ENCODE assay signal across 11 cellular contexts in the genomic region with DNA sequence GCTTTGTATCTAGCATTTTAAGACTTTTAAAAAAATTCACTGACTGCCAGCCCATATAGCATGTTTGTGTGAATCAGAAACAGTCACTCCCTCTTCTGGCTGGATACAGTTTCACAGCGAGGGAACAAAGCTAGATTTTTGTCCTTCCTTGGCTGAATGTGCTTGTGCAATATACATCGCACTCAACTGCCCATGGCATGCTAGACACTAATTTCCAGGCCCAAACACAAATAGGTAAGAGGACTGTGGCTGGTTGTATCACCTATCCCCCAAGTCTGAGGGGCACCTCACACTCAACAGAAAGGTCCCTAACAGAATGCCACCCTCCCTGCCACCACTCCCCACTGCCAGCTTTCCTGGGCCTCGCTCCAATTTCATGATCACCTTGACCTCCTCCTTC. TPM values are rescaled to one million over a fixed set of nuclear protein-coding genes. Genes with fewer than 3 reads are reported as not detected.
DNase-seq lines count a peak whose midpoint lies in the region; ATAC-seq and TF ChIP-seq lines count a peak whose summit lies in the region.
"Had no signal": no experiment of that assay in that cellular context is flagged by ENCODE, and none has a peak within 500 bp of the region (broad histone marks: within the 10 kb centered on the region; RNA-seq: fewer than 3 reads in every experiment).

No MANE protein-coding gene starts in this region.

- H3K4me1 Mint-ChIP-seq in activated CD8-positive, alpha-beta T cell treated with anti-CD3 and anti-CD28 coated beads for 36 hours (ENCODE audit: low read depth), result no peaks in the 10 kb centered on the region
- H3K4me1 Mint-ChIP-seq: activated CD4-positive, alpha-beta T cell treated with anti-CD3 and anti-CD28 coated beads, Interleukin-2, amount 10 ng/mL, durations not matched to agents 7 days and 5 days; naive thymus-derived CD8-positive, alpha-beta T cell had no signal

- no peaks in the 10 kb centered on the region for H3K9me3 ChIP-seq in cardiac muscle cell (ENCODE audit: low read depth)
- no peaks in the 10 kb centered on the region for H3K9me3 ChIP-seq in PC-3 (ENCODE audit: low read length)
- H3K9me3 ChIP-seq in tibial artery, result no peaks in the 10 kb centered on the region

- TF ChIP-seq CTCF in cardiac muscle cell (IDR thresholded peaks at IDR 0.05; ENCODE audit: low read depth, low read length) (peak; percentile 56), PC-3 (conservative IDR thresholded peaks at IDR 0.05; ENCODE audit: low read depth, low read length) (peak; percentile 72), epithelial cell of esophagus (IDR thresholded peaks at IDR 0.05; ENCODE audit: insufficient read depth, low read depth, low read length, missing control alignments) (peak; percentile 68), tibial artery (IDR thresholded peaks at IDR 0.05) (no peak)
- no peak for TF ChIP-seq CTCF in activated CD8-positive, alpha-beta T cell treated with anti-CD3 and anti-CD28 coated beads for 36 hours (IDR thresholded peaks at IDR 0.05)

- POLR2A ChIA-PET in PC-3 (lab: Charles Lee; ENCODE audit: unreplicated experiment), result interaction anchor here (0.6 kb wide), 1 partner anchor 46 kb away, joined by 9 read pairs; no protein-coding TSS in a partner anchor
- POLR2A ChIA-PET in activated CD8-positive, alpha-beta T cell treated with anti-CD3 and anti-CD28 coated beads for 36 hours (lab: Charles Lee), result interaction anchor here (0.5 kb wide), 1 partner anchor 485 kb away, joined by 3 read pairs; no protein-coding TSS in a partner anchor

- no peak overlapping the region for H3K4me3 ChIP-seq in cardiac muscle cell
- no peak overlapping the region for H3K4me3 ChIP-seq in PC-3 (ENCODE audit: low read length)
- H3K4me3 ChIP-seq in epithelial cell of esophagus (ENCODE audit: low read length), result no peak overlapping the region
- no peak overlapping the region for H3K4me3 ChIP-seq in tibial artery

- H3K4me1 ChIP-seq in cardiac muscle cell (ENCODE audit: low read depth) (peaks cover 6% of the 10 kb centered on the region), PC-3 (ENCODE audit: insufficient read depth, low read length) (peaks cover 70% of the 10 kb centered on the region), tibial artery (no peaks in the 10 kb centered on the region)

- BruUV-seq in PC-3 (replicated peaks; lab: Mats Ljungman, UMichigan), result no TSS peak

- intact Hi-C loops in left ventricle myocardium superior (cut with micrococcal nuclease), result no loop called here
- intact Hi-C loops in PC-3 (cut with micrococcal nuclease), result no loop called here
- intact Hi-C loops in activated CD8-positive, alpha-beta T cell treated with anti-CD3 and anti-CD28 coated beads for 36 hours (cut with micrococcal nuclease), result no loop called here
- intact Hi-C loops in tibial artery (cut with DNase I; ENCODE audit: low total_unique reads), result no loop called here

- H3K36me3 Mint-ChIP-seq in activated CD8-positive, alpha-beta T cell treated with anti-CD3 and anti-CD28 coated beads for 36 hours (ENCODE audit: low read depth), result no peaks in the 10 kb centered on the region
- H3K36me3 Mint-ChIP-seq: naive thymus-derived CD8-positive, alpha-beta T cell had no signal

- ATAC-seq in left ventricle myocardium superior (no peak), PC-3 (peak; percentile 56)
- ATAC-seq in activated CD8-positive, alpha-beta T cell treated with anti-CD3 and anti-CD28 coated beads for 36 hours, result no peak
- ATAC-seq: naive thymus-derived CD8-positive, alpha-beta T cell had no signal

- no peak overlapping the region for H3K4me3 Mint-ChIP-seq in activated CD8-positive, alpha-beta T cell treated with anti-CD3 and anti-CD28 coated beads for 36 hours
- H3K4me3 Mint-ChIP-seq: activated CD4-positive, alpha-beta T cell treated with anti-CD3 and anti-CD28 coated beads, Interleukin-2, amount 10 ng/mL, durations not matched to agents 7 days and 5 days; naive thymus-derived CD8-positive, alpha-beta T cell had no signal

- no peaks in the 10 kb centered on the region for H4K20me1 ChIP-seq in PC-3 (ENCODE audit: low read length)

- H3F3A ChIP-seq in PC-3 (ENCODE audit: low read length, unreplicated experiment), result peaks cover 16% of the 10 kb centered on the region

- no peak overlapping the region for H3K9ac ChIP-seq in PC-3 (ENCODE audit: low read length)

- H3K4me2 ChIP-seq in PC-3 (ENCODE audit: low read length), result 0 out of 2 replicates have a peak overlapping the region, but pooled peaks have one; percentile 11

- H3K27ac ChIP-seq in cardiac muscle cell (no peak overlapping the region), PC-3 (ENCODE audit: low read length) (peak overlapping the region; percentile 97), tibial artery (no peak overlapping the region)

- no peaks in the 10 kb centered on the region for H3K79me2 ChIP-seq in PC-3 (ENCODE audit: low read length)

- H3K36me3 ChIP-seq in cardiac muscle cell, result no peaks in the 10 kb centered on the region
- no peaks in the 10 kb centered on the region for H3K36me3 ChIP-seq in PC-3 (ENCODE audit: low read depth, low read length)
- no peaks in the 10 kb centered on the region for H3K36me3 ChIP-seq in tibial artery

- CTCF ChIA-PET in PC-3 (lab: Charles Lee), result interaction anchor here (0.6 to 1.0 kb wide), 4 partner anchors 10 to 352 kb away, joined by 3 read pairs; a partner anchor contains a TSS
- CTCF ChIA-PET in activated CD8-positive, alpha-beta T cell treated with anti-CD3 and anti-CD28 coated beads for 36 hours (lab: Charles Lee), result no interaction called here

- H2AFZ ChIP-seq in PC-3 (ENCODE audit: low read length), result peak overlapping the region; percentile 33

- H3K27ac Mint-ChIP-seq in activated CD8-positive, alpha-beta T cell treated with anti-CD3 and anti-CD28 coated beads for 36 hours, result no peak overlapping the region
- H3K27ac Mint-ChIP-seq: activated CD4-positive, alpha-beta T cell treated with anti-CD3 and anti-CD28 coated beads, Interleukin-2, amount 10 ng/mL, durations not matched to agents 7 days and 5 days; naive thymus-derived CD8-positive, alpha-beta T cell had no signal

- peaks cover 2% of the 10 kb centered on the region for H3K27me3 Mint-ChIP-seq in activated CD8-positive, alpha-beta T cell treated with anti-CD3 and anti-CD28 coated beads for 36 hours

- no peaks in the 10 kb centered on the region for H3K9me3 Mint-ChIP-seq in activated CD8-positive, alpha-beta T cell treated with anti-CD3 and anti-CD28 coated beads for 36 hours
- H3K9me3 Mint-ChIP-seq: activated CD4-positive, alpha-beta T cell treated with anti-CD3 and anti-CD28 coated beads, Interleukin-2, amount 10 ng/mL, durations not matched to agents 7 days and 5 days; naive thymus-derived CD8-positive, alpha-beta T cell had no signal

- H3K27me3 ChIP-seq in cardiac muscle cell, result no peaks in the 10 kb centered on the region
- H3K27me3 ChIP-seq in PC-3 (ENCODE audit: low read length), result no peaks in the 10 kb centered on the region
- peaks cover 0 to 14% of the 10 kb centered on the region in 2 donors for H3K27me3 ChIP-seq in tibial artery

- peak in 1 of 2 donors; percentile 70 for DNase-seq in cardiac muscle cell (ENCODE audit: low read depth in 1 of 2, low spot score in 1 of 2)
- no peak for DNase-seq in left ventricle myocardium superior
- DNase-seq in PC-3, result peak; percentile 87
- peak; percentile 61 for DNase-seq in epithelial cell of esophagus (ENCODE audit: low read depth)
- DNase-seq in superior temporal gyrus (ENCODE audit: extremely low spot score), result peak; percentile 51
- DNase-seq in activated CD8-positive, alpha-beta T cell treated with anti-CD3 and anti-CD28 coated beads for 36 hours, result no peak
- no peak for DNase-seq in central memory CD4-positive, alpha-beta T cell
- DNase-seq in tibial artery, result no peak
- DNase-seq: activated CD4-positive, alpha-beta T cell treated with anti-CD3 and anti-CD28 coated beads, Interleukin-2, amount 10 ng/mL, durations not matched to agents 7 days and 5 days; naive thymus-derived CD8-positive, alpha-beta T cell; NCI-H1092 treated with DMSO at 0.1 percent for 48 hours had no signal

- no peaks in the 10 kb centered on the region for H3K9me2 ChIP-seq in PC-3 (replicated peaks; ENCODE audit: low read length)

RNA-seq across cellular contexts. Expression of a gene that starts 16.2 kb away (rescaled TPM):
- total RNA-seq in cardiac muscle cell (87.4 and 89.5 TPM in 2 replicates), left ventricle myocardium superior (93.8 TPM), PC-3 (2014; rRNA removed) (100 and 120 TPM in 2 replicates)
- 100 and 112 TPM in 2 replicates for polyA plus RNA-seq in cardiac muscle cell
- 10 to 100 TPM; 27.6 to 27.9 TPM for total RNA-seq in activated CD8-positive, alpha-beta T cell treated with anti-CD3 and anti-CD28 coated beads for 36 hours

RNA-seq across cellular contexts. Expression of a gene that starts 22.8 kb away (rescaled TPM):
- total RNA-seq in cardiac muscle cell (3.6 and 4.2 TPM in 2 replicates), left ventricle myocardium superior (0.25 TPM), PC-3 (2014; rRNA removed) (not detected in 2 replicates)
- 1.1 and 5.2 TPM in 2 replicates for polyA plus RNA-seq in cardiac muscle cell
- total RNA-seq in activated CD8-positive, alpha-beta T cell treated with anti-CD3 and anti-CD28 coated beads for 36 hours, result under 1 TPM in 1 of 2 experiments, not detected in 1; 0.47 TPM
- total RNA-seq: naive thymus-derived CD8-positive, alpha-beta T cell had no signal

Comparison
In these comparisons a context has a peak if more than half of its experiments do, and no peak if none do; other contexts are left out.
1. DNase-seq: peak in PC-3 (single experiment), epithelial cell of esophagus (single experiment) and superior temporal gyrus (single experiment); none in left ventricle myocardium superior (single experiment), activated CD8-positive, alpha-beta T cell treated with anti-CD3 and anti-CD28 coated beads for 36 hours (single experiment), central memory CD4-positive, alpha-beta T cell (single experiment) and tibial artery (0 of 2).
2. CTCF ChIP-seq: peak in cardiac muscle cell (single experiment), PC-3 (single experiment) and epithelial cell of esophagus (single experiment); none in activated CD8-positive, alpha-beta T cell treated with anti-CD3 and anti-CD28 coated beads for 36 hours (single experiment) and tibial artery (0 of 2).